In the genomic region with DNA sequence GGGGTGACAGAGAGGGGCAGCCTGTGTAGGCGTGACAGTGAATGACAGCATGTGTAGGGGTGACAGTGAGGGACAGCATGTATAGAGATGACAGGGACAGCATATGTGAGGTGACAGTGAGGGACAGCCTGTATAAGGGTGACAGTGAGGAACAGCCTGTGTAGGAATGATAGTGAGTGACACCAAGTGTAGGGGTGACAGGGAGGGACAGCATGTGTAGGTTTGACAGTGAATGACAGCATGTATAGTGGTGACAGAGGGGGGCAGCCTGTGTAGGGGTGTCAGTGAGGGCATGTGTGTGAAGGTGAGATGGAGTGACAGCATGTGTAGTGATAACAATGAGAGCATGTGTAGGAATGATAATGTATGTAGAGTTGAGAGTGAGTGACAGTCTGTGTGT, we compare ENCODE assay signal across 1 cellular context.
TF ChIP-seq lines count a peak whose summit lies in the region.

No MANE protein-coding gene starts in this region.

TF ChIP-seq in HepG2, 621 proteins besides CTCF, POLR2A, EP300 and RAD21 (continued from another document):
- TF ChIP-seq CREB1 (IDR thresholded peaks at IDR 0.05) (peak; percentile 19; the same call in 1 of the 2 replicates), CREB1 (CRISPR knock-in tag; IDR thresholded peaks at IDR 0.05) (no peak)
